In genomic region chr19:48443731-48444128, GRCh38 we compare ENCODE assay signal across 7 cellular contexts.
DNase-seq lines count a peak whose midpoint lies in the region; TF ChIP-seq lines count a peak whose summit lies in the region.
"Had no signal": no experiment of that assay in that cellular context is flagged by ENCODE, and none has a peak within 500 bp of the region (broad histone marks: within the 10 kb centered on the region; RNA-seq: fewer than 3 reads in every experiment).

No MANE protein-coding gene starts in this region.

- H3K4me3 ChIP-seq in LNCaP clone FGC (ENCODE audit: low read depth, low read length) (peak overlapping the region; percentile 90), coronary artery (peak overlapping the region; percentile 91), skin epidermis (peak overlapping the region; percentile 2 to 99 (median 14))

- H3K4me3 Mint-ChIP-seq in activated naive CD4-positive, alpha-beta T cell treated with anti-CD3 and anti-CD28 coated beads, Interleukin-2, amount 10 ng/mL, durations not matched to agents 7 days and 5 days, result no peak overlapping the region

- H3K27me3 Mint-ChIP-seq in activated naive CD4-positive, alpha-beta T cell treated with anti-CD3 and anti-CD28 coated beads, Interleukin-2, amount 10 ng/mL, durations not matched to agents 7 days and 5 days, result peaks cover 49% of the 10 kb centered on the region

- no peaks in the 10 kb centered on the region for H3K9me3 Mint-ChIP-seq in activated naive CD4-positive, alpha-beta T cell treated with anti-CD3 and anti-CD28 coated beads, Interleukin-2, amount 10 ng/mL, durations not matched to agents 7 days and 5 days

- TF ChIP-seq CTCF in LNCaP clone FGC (IDR thresholded peaks at IDR 0.05; ENCODE audit: control insufficient read depth, extremely low read depth, insufficient read depth) (no peak), coronary artery (IDR thresholded peaks at IDR 0.05) (no peak)

- no peak overlapping the region for H3K27ac Mint-ChIP-seq in activated naive CD4-positive, alpha-beta T cell treated with anti-CD3 and anti-CD28 coated beads, Interleukin-2, amount 10 ng/mL, durations not matched to agents 7 days and 5 days

- DNase-seq in LNCaP clone FGC (ENCODE audit: low read depth), result no peak
- no peak for DNase-seq in coronary artery (ENCODE audit: low spot score)
- no peak for DNase-seq in NCI-H526 treated with DMSO at 0.1 percent for 48 hours (lab: John Stamatoyannopoulos, UW)
- DNase-seq in activated naive CD4-positive, alpha-beta T cell treated with anti-CD3 and anti-CD28 coated beads, Interleukin-2, amount 10 ng/mL, durations not matched to agents 7 days and 5 days, result no peak
- DNase-seq in GF-D8 (lab: John Stamatoyannopoulos, UW), result no peak
- DNase-seq: NCI-H2081 treated with DMSO at 0.1 percent for 48 hours had no signal

- H3K27ac ChIP-seq in coronary artery (no peak overlapping the region), skin epidermis (no peak overlapping the region)

- H3K4me1 Mint-ChIP-seq in activated naive CD4-positive, alpha-beta T cell treated with anti-CD3 and anti-CD28 coated beads, Interleukin-2, amount 10 ng/mL, durations not matched to agents 7 days and 5 days, result peaks cover 39% of the 10 kb centered on the region

- CTCF ChIA-PET in activated naive CD4-positive, alpha-beta T cell treated with anti-CD3 and anti-CD28 coated beads, Interleukin-2, amount 10 ng/mL, durations not matched to agents 7 days and 5 days (lab: Charles Lee), result no interaction called here

- H3K36me3 Mint-ChIP-seq in activated naive CD4-positive, alpha-beta T cell treated with anti-CD3 and anti-CD28 coated beads, Interleukin-2, amount 10 ng/mL, durations not matched to agents 7 days and 5 days, result peaks cover 18% of the 10 kb centered on the region

Comparison
In these comparisons a context has a peak if more than half of its experiments do, and no peak if none do; other contexts are left out.
1. H3K4me3 ChIP-seq: peak in every context shown above with its lines; median percentile 91 in coronary artery; 90 in LNCaP clone FGC; 14 in skin epidermis.